In the genomic region with DNA sequence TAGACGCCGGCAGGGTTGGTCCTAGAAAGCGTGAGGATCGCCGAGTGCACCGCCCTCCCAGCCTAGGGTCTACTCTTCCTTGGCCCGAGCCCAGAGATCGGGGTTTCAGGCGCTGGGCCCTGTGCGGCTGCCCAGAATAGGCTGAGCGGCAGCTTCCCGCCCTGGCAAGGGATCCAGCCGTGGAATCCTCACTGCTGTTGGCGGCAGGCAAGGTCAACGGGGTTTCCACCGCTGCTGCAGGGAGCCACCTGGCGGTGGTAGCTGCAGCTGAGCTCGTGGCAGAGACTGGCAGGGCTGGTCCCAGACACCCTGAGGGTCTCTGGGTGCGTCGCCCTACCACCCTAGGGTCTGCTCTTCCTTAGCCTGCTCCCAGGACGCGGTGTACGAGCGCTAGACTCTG, we compare ENCODE assay signal across 7 cellular contexts.
A peak's percentile ranks its signal among the peaks of the same experiment; 100 is the strongest.
DNase-seq lines count a peak whose midpoint lies in the region; FAIRE-seq and TF ChIP-seq lines count a peak whose summit lies in the region.
"Not testable (repeated sequence)": the region's sequence is repeated elsewhere in the genome, so short reads cannot be mapped to it uniquely, and the experiment has no call there.

No MANE protein-coding gene starts in this region.

- in situ Hi-C loops in T47D (cut with HindIII; ENCODE audit: low pct_unique_long_range_greater_than_20kb, low sequenced_read_pairs), result not testable (repeated sequence)

- 49% methylated on average over 24 of the region's 24 CpGs for WGBS in liver

- H3K4me3 ChIP-seq in liver (ENCODE audit: low read depth in 1 of 3, low read length in 3 of 3), result not testable (repeated sequence)

- not testable (repeated sequence) for H3K9me3 ChIP-seq in liver (ENCODE audit: control insufficient read depth in 4 of 4, low read length in 3 of 4)

- peak; percentile 30 for TF ChIP-seq CTCF in liver (IDR thresholded peaks at IDR 0.05; ENCODE audit: low read depth, low read length, missing input control)

- not testable (repeated sequence) for H3K9ac ChIP-seq in liver (ENCODE audit: low read depth in 1 of 2, low read length in 2 of 2)

- not testable (repeated sequence) for H3K27ac ChIP-seq in liver (ENCODE audit: low read depth in 1 of 2, low read length in 2 of 2)

- peak; percentile 56 to 58 for TF ChIP-seq RAD21 in liver (IDR thresholded peaks at IDR 0.05)

- DNase-seq in DMS53 (lab: John Stamatoyannopoulos, UW) (peak; percentile 50), NCI-H1105 treated with DMSO at 0.1 percent for 48 hours (lab: John Stamatoyannopoulos, UW) (peak; percentile 14), NCI-H82 (lab: John Stamatoyannopoulos, UW) (peak; percentile 39), RPMI8226 (peak; percentile 2), T47D (ENCODE audit: low read depth in 1 of 2, low spot score in 1 of 2) (peak; percentile 53), urothelium cell line (ENCODE audit: low spot score) (peak; percentile 4)

- H3K27me3 ChIP-seq in liver (ENCODE audit: control insufficient read depth in 4 of 4, insufficient read depth in 4 of 4, low read length in 3 of 4), result not testable (repeated sequence)

- not testable (repeated sequence) for FAIRE-seq in urothelium cell line (lab: Jason Lieb, UNC)

- H3K4me1 ChIP-seq in liver (ENCODE audit: control insufficient read depth in 4 of 4, insufficient read depth in 4 of 4, low read length in 3 of 4), result not testable (repeated sequence)

- not testable (repeated sequence) for H3K36me3 ChIP-seq in liver (ENCODE audit: control insufficient read depth in 4 of 4, insufficient read depth in 3 of 4, low read depth in 1 of 4, low read length in 3 of 4)

Comparison
In these comparisons a context has a peak if more than half of its experiments do, and no peak if none do; other contexts are left out.
1. DNase-seq: peak in every context shown above with its lines; median percentile 53 in T47D; 50 in DMS53; 39 in NCI-H82; 14 in NCI-H1105 treated with DMSO at 0.1 percent for 48 hours; 4 in urothelium cell line; 2 in RPMI8226.